1 cellular context compared by ENCODE assay signal in the genomic region with DNA sequence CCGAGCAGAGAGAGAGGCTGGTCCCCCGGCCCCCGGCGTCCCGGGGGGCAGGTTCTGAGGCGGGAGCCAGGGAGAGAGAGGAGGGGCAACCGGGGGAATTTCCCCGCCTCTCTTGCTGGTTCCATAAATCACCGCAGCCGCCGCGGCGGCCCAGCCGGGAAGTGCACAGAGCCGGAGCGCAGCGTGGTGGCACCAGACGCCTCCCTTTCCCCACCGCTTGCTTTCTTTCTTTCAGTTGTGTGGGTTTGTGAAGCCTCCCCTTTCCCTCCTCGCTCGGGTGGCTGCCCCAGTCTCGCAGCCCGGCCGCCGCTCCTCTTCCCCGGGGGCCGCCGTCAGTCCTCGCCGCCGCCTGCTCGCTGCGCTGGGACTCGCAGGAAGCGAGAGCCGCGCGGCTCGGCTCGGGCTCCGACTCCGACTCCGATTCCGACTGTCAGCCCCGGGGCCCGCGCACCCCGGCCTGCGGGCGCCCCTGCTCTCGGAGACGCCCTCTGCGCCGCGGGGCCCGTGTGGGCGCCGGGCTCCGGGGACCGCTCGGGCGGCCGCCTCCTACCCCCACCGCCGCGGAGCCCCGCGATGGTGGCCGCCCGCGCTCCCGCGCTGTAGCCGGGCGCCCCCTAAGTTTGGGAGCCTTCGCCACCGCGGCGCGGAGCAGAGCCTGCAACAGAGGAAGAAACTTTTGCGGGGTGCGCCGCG.
TF ChIP-seq lines count a peak whose summit lies in the region.

A gene (plus strand): TSS at position 153 of the 693 bp plus-strand sequence. CDS start 616 bp downstream, outside the sequence.

TF ChIP-seq in PFSK-1, 5 proteins besides CTCF, POLR2A, EP300 and RAD21 (continued from another document):
- TF ChIP-seq, protein P1, sequence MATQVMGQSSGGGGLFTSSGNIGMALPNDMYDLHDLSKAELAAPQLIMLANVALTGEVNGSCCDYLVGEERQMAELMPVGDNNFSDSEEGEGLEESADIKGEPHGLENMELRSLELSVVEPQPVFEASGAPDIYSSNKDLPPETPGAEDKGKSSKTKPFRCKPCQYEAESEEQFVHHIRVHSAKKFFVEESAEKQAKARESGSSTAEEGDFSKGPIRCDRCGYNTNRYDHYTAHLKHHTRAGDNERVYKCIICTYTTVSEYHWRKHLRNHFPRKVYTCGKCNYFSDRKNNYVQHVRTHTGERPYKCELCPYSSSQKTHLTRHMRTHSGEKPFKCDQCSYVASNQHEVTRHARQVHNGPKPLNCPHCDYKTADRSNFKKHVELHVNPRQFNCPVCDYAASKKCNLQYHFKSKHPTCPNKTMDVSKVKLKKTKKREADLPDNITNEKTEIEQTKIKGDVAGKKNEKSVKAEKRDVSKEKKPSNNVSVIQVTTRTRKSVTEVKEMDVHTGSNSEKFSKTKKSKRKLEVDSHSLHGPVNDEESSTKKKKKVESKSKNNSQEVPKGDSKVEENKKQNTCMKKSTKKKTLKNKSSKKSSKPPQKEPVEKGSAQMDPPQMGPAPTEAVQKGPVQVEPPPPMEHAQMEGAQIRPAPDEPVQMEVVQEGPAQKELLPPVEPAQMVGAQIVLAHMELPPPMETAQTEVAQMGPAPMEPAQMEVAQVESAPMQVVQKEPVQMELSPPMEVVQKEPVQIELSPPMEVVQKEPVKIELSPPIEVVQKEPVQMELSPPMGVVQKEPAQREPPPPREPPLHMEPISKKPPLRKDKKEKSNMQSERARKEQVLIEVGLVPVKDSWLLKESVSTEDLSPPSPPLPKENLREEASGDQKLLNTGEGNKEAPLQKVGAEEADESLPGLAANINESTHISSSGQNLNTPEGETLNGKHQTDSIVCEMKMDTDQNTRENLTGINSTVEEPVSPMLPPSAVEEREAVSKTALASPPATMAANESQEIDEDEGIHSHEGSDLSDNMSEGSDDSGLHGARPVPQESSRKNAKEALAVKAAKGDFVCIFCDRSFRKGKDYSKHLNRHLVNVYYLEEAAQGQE (IDR thresholded peaks at IDR 0.05; ENCODE audit: insufficient read depth in 1 of 2, low read depth in 2 of 2, low read length in 2 of 2): no peak
- TF ChIP-seq FOXP2 (optimal IDR thresholded peaks at IDR 0.05; ENCODE audit: borderline replicate concordance, extremely low read depth, extremely low read length, insufficient read depth): no peak
- peak; percentile 75 for TF ChIP-seq POLR2AphosphoS5 (IDR thresholded peaks at IDR 0.05; ENCODE audit: low read depth, low read length)
- TF ChIP-seq SIN3A (IDR thresholded peaks at IDR 0.05; ENCODE audit: borderline replicate concordance, insufficient read depth, low read length): no peak
